8 cellular contexts compared by ENCODE assay signal in genomic region chr11:447923-448731, GRCh38. TPM values are rescaled to one million over a fixed set of nuclear protein-coding genes. Genes with fewer than 3 reads are reported as not detected.
DNase-seq lines count a peak whose midpoint lies in the region; ATAC-seq and TF ChIP-seq lines count a peak whose summit lies in the region.

No MANE protein-coding gene starts in this region.

- CTCF ChIA-PET in HCT116 (lab: Charles Lee), result interaction anchor here (0.6 to 3.0 kb wide), 12 partner anchors 8 to 235 kb away, joined by 3 to 31 read pairs (median 4); partner anchors contain the start of gene PHRF1

- H3K27ac Mint-ChIP-seq in activated naive CD4-positive, alpha-beta T cell treated with anti-CD3 and anti-CD28 coated beads, Interleukin-2, amount 50 U/mL, for 24 hours, result peak overlapping the region; percentile 87
- H3K27ac Mint-ChIP-seq in glutamatergic neuron (ENCODE audit: unreplicated experiment), result peak overlapping the region; percentile 86

- TF ChIP-seq POLR2A in HCT116 (IDR thresholded peaks at IDR 0.05; ENCODE audit: borderline replicate concordance, extremely low read depth, insufficient read depth, insufficient read length) (peak; percentile 6), NB4 (IDR thresholded peaks at IDR 0.05; ENCODE audit: extremely low read depth, insufficient read length) (peak; percentile 70), testis (IDR thresholded peaks at IDR 0.05) (peak; percentile 65)

- peak overlapping the region; percentile 88 for H3K4me3 Mint-ChIP-seq in activated naive CD4-positive, alpha-beta T cell treated with anti-CD3 and anti-CD28 coated beads, Interleukin-2, amount 50 U/mL, for 24 hours
- peak overlapping the region; percentile 77 for H3K4me3 Mint-ChIP-seq in glutamatergic neuron (ENCODE audit: unreplicated experiment)

- H3K27me3 ChIP-seq in HCT116 (ENCODE audit: insufficient read depth, low read length) (no peaks in the 10 kb centered on the region), osteoblast (ENCODE audit: insufficient read depth, low read length) (peaks cover 5% of the 10 kb centered on the region), testis (no peaks in the 10 kb centered on the region)

- H3K36me3 Mint-ChIP-seq in activated naive CD4-positive, alpha-beta T cell treated with anti-CD3 and anti-CD28 coated beads, Interleukin-2, amount 50 U/mL, for 24 hours, result no peaks in the 10 kb centered on the region
- H3K36me3 Mint-ChIP-seq in glutamatergic neuron (ENCODE audit: unreplicated experiment), result no peaks in the 10 kb centered on the region

- ATAC-seq in HCT116, result peak; percentile 70

- POLR2A ChIA-PET in HCT116 (lab: Charles Lee), result interaction anchor here (0.9 to 2.4 kb wide), 5 partner anchors 8 to 241 kb away, joined by 3 to 10 read pairs (median 4); partner anchors contain the start of genes BET1L and RIC8A

- H3K4me2 ChIP-seq in HCT116 (ENCODE audit: low read length) (peak overlapping the region; percentile 85), osteoblast (ENCODE audit: insufficient read depth, low read length) (peak overlapping the region; percentile 74)

- H3K9me2 ChIP-seq in HCT116 (ENCODE audit: insufficient read depth), result no peaks in the 10 kb centered on the region

- H3K4me3 ChIP-seq in HCT116 (replicated peaks in 1 of 2; ENCODE audit: low read depth in 1 of 2, low read length in 2 of 2) (peak overlapping the region; percentile 82 to 86), NB4 (ENCODE audit: low read depth, low read length) (peak overlapping the region; percentile 40), SK-N-MC (peak overlapping the region; percentile 93), osteoblast (ENCODE audit: insufficient read depth, low read length) (peak overlapping the region; percentile 87), testis (peak overlapping the region; percentile 71 to 80)

- TF ChIP-seq CTCF in HCT116 (IDR thresholded peaks at IDR 0.05 in 2 of 3, conservative IDR thresholded peaks at IDR 0.05 in 1 of 3; ENCODE audit: borderline replicate concordance in 1 of 3, insufficient read depth in 1 of 3, low read depth in 2 of 3, low read length in 2 of 3) (peak in 2 of 3 experiments; percentile 86 to 89; a peak in 4 of 6 replicates), NB4 (IDR thresholded peaks at IDR 0.05; ENCODE audit: low read depth, low read length) (peak; percentile 74), glutamatergic neuron (IDR thresholded peaks at IDR 0.05; ENCODE audit: partially characterized antibody, unreplicated experiment) (peak; percentile 74), osteoblast (IDR thresholded peaks at IDR 0.05; ENCODE audit: extremely low read depth, low read depth, low read length) (peak; percentile 81), testis (IDR thresholded peaks at IDR 0.05) (peak; percentile 80 to 90 (median 88))

- H3K79me2 ChIP-seq in HCT116 (ENCODE audit: insufficient read depth, low read length), result peaks cover 40% of the 10 kb centered on the region
- peaks cover 37% of the 10 kb centered on the region for H3K79me2 ChIP-seq in osteoblast (ENCODE audit: insufficient read depth, low read length)

- H3K36me3 ChIP-seq in HCT116 (ENCODE audit: control insufficient read depth in 1 of 2, insufficient read depth in 2 of 2, low read length in 2 of 2) (peaks cover 3 to 8% of the 10 kb centered on the region in 2 experiments; a peak in 2 of 4 replicates), SK-N-MC (ENCODE audit: insufficient read depth, low read length) (peaks cover 2% of the 10 kb centered on the region; the same call in 1 of the 2 replicates), osteoblast (ENCODE audit: insufficient read depth, low read length) (peaks cover 3% of the 10 kb centered on the region), testis (ENCODE audit: low read depth, missing control alignments) (no peaks in the 10 kb centered on the region)

- intact Hi-C loops in HCT116 (cut with micrococcal nuclease), result loop anchor here (1.0 to 5.0 kb wide), 4 partner anchors 41 to 143 kb away; partner anchors contain the start of genes PKP3 and RNH1
- intact Hi-C loops in testis (cut with DNase I; ENCODE audit: low total_unique reads), result no loop called here

- TSS peak; percentile 33 for BruUV-seq in HCT116 (replicated peaks; lab: Mats Ljungman, UMichigan)

- DNase-seq in GF-D8 (lab: John Stamatoyannopoulos, UW), result peak; percentile 47
- peak; percentile 80 for DNase-seq in HCT116 (ENCODE audit: low read depth, low spot score)
- DNase-seq in NB4 (ENCODE audit: low read depth), result peak; percentile 96
- DNase-seq in SK-N-MC (ENCODE audit: low read depth, low spot score), result peak; percentile 28
- peak; percentile 96 for DNase-seq in glutamatergic neuron
- DNase-seq in osteoblast (ENCODE audit: insufficient read length, low spot score, missing footprints), result peak; percentile 99
- peak; percentile 98 for DNase-seq in testis

- no peaks in the 10 kb centered on the region for H3K9me3 Mint-ChIP-seq in activated naive CD4-positive, alpha-beta T cell treated with anti-CD3 and anti-CD28 coated beads, Interleukin-2, amount 50 U/mL, for 24 hours
- peaks cover 7% of the 10 kb centered on the region for H3K9me3 Mint-ChIP-seq in glutamatergic neuron (ENCODE audit: unreplicated experiment)

- H2AFZ ChIP-seq in HCT116 (ENCODE audit: low read depth, low read length, poor library complexity, severe bottlenecking), result no peak overlapping the region
- H2AFZ ChIP-seq in osteoblast (ENCODE audit: low read length), result peak overlapping the region; percentile 90

- H3K27me3 Mint-ChIP-seq in activated naive CD4-positive, alpha-beta T cell treated with anti-CD3 and anti-CD28 coated beads, Interleukin-2, amount 50 U/mL, for 24 hours, result no peaks in the 10 kb centered on the region
- H3K27me3 Mint-ChIP-seq in glutamatergic neuron (ENCODE audit: unreplicated experiment), result peaks cover 13% of the 10 kb centered on the region

- H4K20me1 ChIP-seq in HCT116 (ENCODE audit: insufficient read depth) (no peaks in the 10 kb centered on the region), osteoblast (ENCODE audit: insufficient read depth, low read length) (peaks cover 19% of the 10 kb centered on the region)

- H3K9me3 ChIP-seq in HCT116 (ENCODE audit: control insufficient read depth in 1 of 2, insufficient read depth in 1 of 2, low read depth in 1 of 2, low read length in 2 of 2) (no peaks in the 10 kb centered on the region), SK-N-MC (ENCODE audit: low read depth, low read length) (no peaks in the 10 kb centered on the region), osteoblast (ENCODE audit: low read depth, low read length) (no peaks in the 10 kb centered on the region), testis (no peaks in the 10 kb centered on the region)

- peak overlapping the region; percentile 98 for H3K27ac ChIP-seq in HCT116 (ENCODE audit: low read depth, low read length)
- peak overlapping the region; percentile 78 for H3K27ac ChIP-seq in SK-N-MC
- H3K27ac ChIP-seq in osteoblast (ENCODE audit: low read depth, low read length), result peak overlapping the region; percentile 78
- H3K27ac ChIP-seq in testis, result peak overlapping the region; percentile 97 to 99

- H3K4me1 Mint-ChIP-seq in activated naive CD4-positive, alpha-beta T cell treated with anti-CD3 and anti-CD28 coated beads, Interleukin-2, amount 50 U/mL, for 24 hours, result peaks cover 14% of the 10 kb centered on the region
- peaks cover 13% of the 10 kb centered on the region for H3K4me1 Mint-ChIP-seq in glutamatergic neuron (ENCODE audit: low read depth, unreplicated experiment)

- H3K4me1 ChIP-seq in HCT116 (ENCODE audit: control insufficient read depth in 1 of 2, insufficient read depth in 2 of 2, low read length in 2 of 2), result peaks cover 25 to 47% of the 10 kb centered on the region in 2 experiments
- H3K4me1 ChIP-seq in osteoblast (ENCODE audit: insufficient read depth, low read length), result peaks cover 25% of the 10 kb centered on the region
- peaks cover 22% of the 10 kb centered on the region for H3K4me1 ChIP-seq in testis

- RAD21 ChIA-PET in HCT116 (lab: Charles Lee; ENCODE audit: low non-redundant PET in 1 of 2, low total read pairs in 2 of 2, uncharacterized antibody in 2 of 2, unreplicated experiment in 2 of 2), result interaction anchor here (0.6 to 1.6 kb wide), 3 partner anchors 33 to 41 kb away, joined by 3 to 7 read pairs (median 4); partner anchors contain the start of gene SIGIRR (in 1 of the 2)

- peak overlapping the region; percentile 88 for H3K9ac ChIP-seq in HCT116 (ENCODE audit: low read length)
- peak overlapping the region; percentile 62 for H3K9ac ChIP-seq in SK-N-MC (ENCODE audit: insufficient read length)

- 2% methylated on average over 26 to 50 of the region's 55 CpGs for WGBS in testis, 2 donors

- no peak for TF ChIP-seq RAD21 in HCT116 (IDR thresholded peaks at IDR 0.05; ENCODE audit: low read depth)

TF ChIP-seq in HCT116, 20 proteins besides CTCF, POLR2A, EP300 and RAD21 (continues in another document):
- TF ChIP-seq ATF3 (IDR thresholded peaks at IDR 0.05) (no peak), CEBPB (IDR thresholded peaks at IDR 0.05; ENCODE audit: low read depth) (no peak)

RNA-seq across cellular contexts. Expression of gene PTDSS2, which starts 2.0 kb away (rescaled TPM):
- total RNA-seq in HCT116 (2021; ENCODE audit: unreplicated experiment) (40.1 TPM), glutamatergic neuron (ENCODE audit: unreplicated experiment) (123 TPM), osteoblast (33.0 and 36.2 TPM in 2 replicates), testis (100 to 1,000 TPM; 107 to 160 TPM)
- polyA plus RNA-seq in HCT116 (2012), result 32.1 and 33.3 TPM in 2 replicates
- 116 TPM for polyA plus RNA-seq in testis (ENCODE audit: insufficient read depth, low read depth, low replicate concordance)

RNA-seq across cellular contexts. Expression of gene ANO9, which starts 6.3 kb away (rescaled TPM):
- total RNA-seq in HCT116 (2021; ENCODE audit: unreplicated experiment), result 70.3 TPM
- polyA plus RNA-seq in HCT116 (2012), result 53.8 and 55.2 TPM in 2 replicates
- total RNA-seq in glutamatergic neuron (ENCODE audit: unreplicated experiment), result 1.8 TPM
- total RNA-seq in osteoblast, result under 0.01 TPM in 1 of 2 replicates, not detected in the other
- 1 to 10 TPM; 1.9 to 2.9 TPM for total RNA-seq in testis
- polyA plus RNA-seq in testis (ENCODE audit: insufficient read depth, low read depth, low replicate concordance), result 1.6 TPM

RNA-seq across cellular contexts. Expression of gene SIGIRR, which starts 33.3 kb away (rescaled TPM):
- total RNA-seq in HCT116 (2021; ENCODE audit: unreplicated experiment), result 85.6 TPM
- polyA plus RNA-seq in HCT116 (2012), result 96.6 and 99.1 TPM in 2 replicates
- 26.5 TPM for total RNA-seq in glutamatergic neuron (ENCODE audit: unreplicated experiment)
- total RNA-seq in osteoblast, result 10.9 and 14.5 TPM in 2 replicates
- total RNA-seq in testis, result 10 to 100 TPM; 39.3 to 43.8 TPM
- 35.5 TPM for polyA plus RNA-seq in testis (ENCODE audit: insufficient read depth, low read depth, low replicate concordance)

RNA-seq across cellular contexts. Expression of gene PKP3, which starts 54.1 kb away (rescaled TPM):
- 157 TPM for total RNA-seq in HCT116 (2021; ENCODE audit: unreplicated experiment)
- 124 and 128 TPM in 2 replicates for polyA plus RNA-seq in HCT116 (2012)
- total RNA-seq in glutamatergic neuron (ENCODE audit: unreplicated experiment), result not detected
- 0.88 and 2.5 TPM in 2 replicates for total RNA-seq in osteoblast
- total RNA-seq in testis, result 1 to 10 TPM; 1.6 to 3.1 TPM
- polyA plus RNA-seq in testis (ENCODE audit: insufficient read depth, low read depth, low replicate concordance), result 1.2 TPM

RNA-seq across cellular contexts. Expression of gene RNH1, which starts 58.9 kb away (rescaled TPM):
- 120 TPM for total RNA-seq in HCT116 (2021; ENCODE audit: unreplicated experiment)
- 128 and 151 TPM in 2 replicates for polyA plus RNA-seq in HCT116 (2012)
- 85.9 TPM for total RNA-seq in glutamatergic neuron (ENCODE audit: unreplicated experiment)
- 441 and 506 TPM in 2 replicates for total RNA-seq in osteoblast
- 100 to 1,000 TPM; 210 to 264 TPM for total RNA-seq in testis
- 211 TPM for polyA plus RNA-seq in testis (ENCODE audit: insufficient read depth, low read depth, low replicate concordance)

Comparison
In these comparisons a context has a peak if more than half of its experiments do, and no peak if none do; other contexts are left out.
1. Peak in every context shown above with its lines: DNase-seq, ATAC-seq, H3K4me3 ChIP-seq and H3K27ac ChIP-seq.
2. DNase-seq: peak in every context shown above with its lines; median percentile 99 in osteoblast; 98 in testis; 96 in NB4; 96 in glutamatergic neuron; 80 in HCT116; 47 in GF-D8; 28 in SK-N-MC.
3. H3K4me3 ChIP-seq: peak in every context shown above with its lines; median percentile 93 in SK-N-MC; 87 in osteoblast; 84 in HCT116; 76 in testis; 40 in NB4.
4. POLR2A ChIP-seq: peak in every context shown above with its lines; median percentile 70 in NB4; 65 in testis; 6 in HCT116.
5. RNA of gene ANO9, which starts 6.3 kb away (total RNA-seq): 70.3 TPM in HCT116 (single experiment); 1.9 to 2.9 TPM in testis, 1.8 TPM in glutamatergic neuron (single experiment) and under 0.01 TPM in osteoblast; every median in the first group is over 10 times any median in the second.